ENCODE assay signal across 12 cellular contexts in genomic region chr9:437066-438015, GRCh38.
DNase-seq lines count a peak whose midpoint lies in the region; ATAC-seq and TF ChIP-seq lines count a peak whose summit lies in the region.
"Had no signal": no experiment of that assay in that cellular context is flagged by ENCODE, and none has a peak within 500 bp of the region (broad histone marks: within the 10 kb centered on the region; RNA-seq: fewer than 3 reads in every experiment).

No MANE protein-coding gene starts in this region.

- H3K36me3 ChIP-seq in CD4-positive, alpha-beta memory T cell (ENCODE audit: insufficient read depth, low read length), result peaks cover 87% of the 10 kb centered on the region
- peaks cover 0 to 43% of the 10 kb centered on the region in 2 donors for H3K36me3 ChIP-seq in adrenal gland (replicated peaks in 1 of 2)
- H3K36me3 ChIP-seq: ovary had no signal

- POLR2A ChIA-PET in CD4-positive, alpha-beta memory T cell (lab: Charles Lee; ENCODE audit: partially characterized antibody), result no interaction called here

- ATAC-seq in Right ventricle myocardium superior (ENCODE audit: poor library complexity) (peak; percentile 82), HG03469 (IDR thresholded peaks at IDR 0.05; ENCODE audit: unreplicated experiment) (no peak)
- ATAC-seq: GM23338 had no signal

- no peaks in the 10 kb centered on the region for H3K27me3 ChIP-seq in CD4-positive, alpha-beta memory T cell (ENCODE audit: insufficient read depth, low read length)
- H3K27me3 ChIP-seq in adrenal gland, result no peaks in the 10 kb centered on the region
- H3K27me3 ChIP-seq: ovary had no signal

- H3K27me3 Mint-ChIP-seq in CD4-positive, alpha-beta memory T cell, result no peaks in the 10 kb centered on the region
- H3K27me3 Mint-ChIP-seq: activated naive CD4-positive, alpha-beta T cell treated with anti-CD3 and anti-CD28 coated beads, Interleukin-2, amount 50 U/mL, for 24 hours had no signal

- no peak for DNase-seq in CD4-positive, alpha-beta memory T cell
- DNase-seq in adrenal gland (peak in 2 of 7 donors; percentile 19 to 31), Right ventricle myocardium superior (no peak), renal cortical epithelial cell (ENCODE audit: low read depth) (peak; percentile 55), NCI-H2196 (lab: John Stamatoyannopoulos, UW; ENCODE audit: unreplicated experiment) (no peak), NCI-H128 (lab: John Stamatoyannopoulos, UW; ENCODE audit: unreplicated experiment) (no peak), UCSD-AML1 (lab: John Stamatoyannopoulos, UW; ENCODE audit: unreplicated experiment) (no peak)
- DNase-seq: DMS 273 treated with DMSO at 0.1 percent for 48 hours, ovary had no signal

- no peak overlapping the region for H3K4me3 Mint-ChIP-seq in CD4-positive, alpha-beta memory T cell
- H3K4me3 Mint-ChIP-seq: activated naive CD4-positive, alpha-beta T cell treated with anti-CD3 and anti-CD28 coated beads, Interleukin-2, amount 50 U/mL, for 24 hours; GM23338 had no signal

- H3K4me1 ChIP-seq in CD4-positive, alpha-beta memory T cell (ENCODE audit: insufficient read depth, low read length), result no peaks in the 10 kb centered on the region
- H3K4me1 ChIP-seq in adrenal gland (replicated peaks in 1 of 2), result peaks cover 6 to 18% of the 10 kb centered on the region in 2 donors

- H3K9me3 ChIP-seq in CD4-positive, alpha-beta memory T cell (ENCODE audit: control insufficient read depth in 1 of 2, low read length in 2 of 2), result no peaks in the 10 kb centered on the region
- H3K9me3 ChIP-seq in adrenal gland (replicated peaks in 1 of 3), result no peaks in the 10 kb centered on the region
- H3K9me3 ChIP-seq: ovary had no signal

- TF ChIP-seq POLR2A in adrenal gland (IDR thresholded peaks at IDR 0.05), result no peak

- intact Hi-C loops in CD4-positive, alpha-beta memory T cell (cut with micrococcal nuclease), result no loop called here
- intact Hi-C loops in adrenal gland (cut with DNase I) (no loop called here), Right ventricle myocardium superior (cut with DNase I) (no loop called here)

- H3K27ac ChIP-seq in CD4-positive, alpha-beta memory T cell (ENCODE audit: low read depth, low read length), result no peak overlapping the region
- H3K27ac ChIP-seq in adrenal gland, result peak overlapping the region; percentile 18 to 90 (median 44)
- H3K27ac ChIP-seq: ovary had no signal

- 61 to 67% (median 62%) methylated on average over 3 of the region's 3 CpGs for whole genome bisulfite sequencing in adrenal gland, 4 donors

- no peak overlapping the region for H3K4me3 ChIP-seq in CD4-positive, alpha-beta memory T cell (ENCODE audit: low read length in 2 of 2)
- H3K4me3 ChIP-seq in adrenal gland, result no peak overlapping the region
- H3K4me3 ChIP-seq: GM23338, ovary had no signal

- H3K36me3 Mint-ChIP-seq in CD4-positive, alpha-beta memory T cell, result peaks cover 76 to 95% of the 10 kb centered on the region in 2 donors

- H3K4me1 Mint-ChIP-seq in CD4-positive, alpha-beta memory T cell, result peaks cover 0 to 4% (median under 1%) of the 10 kb centered on the region in 4 donors
- H3K4me1 Mint-ChIP-seq: activated naive CD4-positive, alpha-beta T cell treated with anti-CD3 and anti-CD28 coated beads, Interleukin-2, amount 50 U/mL, for 24 hours; GM23338 had no signal

- CTCF ChIA-PET in CD4-positive, alpha-beta memory T cell (lab: Charles Lee; ENCODE audit: partially characterized antibody), result no interaction called here

- H3K9me3 Mint-ChIP-seq in CD4-positive, alpha-beta memory T cell, result peaks cover 0 to 2% (median 0%) of the 10 kb centered on the region in 8 donors
- H3K9me3 Mint-ChIP-seq: activated naive CD4-positive, alpha-beta T cell treated with anti-CD3 and anti-CD28 coated beads, Interleukin-2, amount 50 U/mL, for 24 hours; GM23338 had no signal

- no peak for TF ChIP-seq CTCF in adrenal gland (IDR thresholded peaks at IDR 0.05)

- H3K27ac Mint-ChIP-seq in CD4-positive, alpha-beta memory T cell, result peak overlapping the region in 5 of 7 donors; percentile 3 to 66 (median 47)
- H3K27ac Mint-ChIP-seq: activated naive CD4-positive, alpha-beta T cell treated with anti-CD3 and anti-CD28 coated beads, Interleukin-2, amount 50 U/mL, for 24 hours; GM23338 had no signal
